33 cellular contexts compared by ENCODE assay signal in genomic region chr1:157288006-157288405, GRCh38.
"Had no signal": no experiment of that assay in that cellular context is flagged by ENCODE, and none has a peak within 500 bp of the region (broad histone marks: within the 10 kb centered on the region; RNA-seq: fewer than 3 reads in every experiment).

No MANE protein-coding gene starts in this region.

- H3K4me1 Mint-ChIP-seq: activated CD4-positive, alpha-beta T cell treated with anti-CD3 and anti-CD28 coated beads for 36 hours; activated CD4-positive, alpha-beta T cell treated with anti-CD3 and anti-CD28 coated beads, Interleukin-2, amount 10 ng/mL, durations not matched to agents 24 days and 14 days; activated naive CD4-positive, alpha-beta T cell treated with anti-CD3 and anti-CD28 coated beads, Interleukin-2, amount 10 ng/mL, durations not matched to agents 7 days and 5 days; activated naive CD8-positive, alpha-beta T cell treated with anti-CD3 and anti-CD28 coated beads, Interleukin-2, amount 10 ng/mL, durations not matched to agents 7 days and 5 days; brain had no signal

- H3K4me3 Mint-ChIP-seq: activated B cell treated with CpG ODN at 0.5 μM for 24 hours; activated CD4-positive, alpha-beta memory T cell treated with anti-CD3 and anti-CD28 coated beads for 36 hours; activated CD4-positive, alpha-beta T cell treated with anti-CD3 and anti-CD28 coated beads for 36 hours; activated CD4-positive, alpha-beta T cell treated with anti-CD3 and anti-CD28 coated beads, Interleukin-2, amount 10 ng/mL, durations not matched to agents 24 days and 14 days; activated CD8-positive, alpha-beta T cell treated with anti-CD3 and anti-CD28 coated beads, Interleukin-2, amount 10 ng/mL, durations not matched to agents 7 days and 5 days; activated naive CD4-positive, alpha-beta T cell treated with anti-CD3 and anti-CD28 coated beads, Interleukin-2, amount 10 ng/mL, durations not matched to agents 7 days and 5 days; activated naive CD8-positive, alpha-beta T cell treated with anti-CD3 and anti-CD28 coated beads, Interleukin-2, amount 10 ng/mL, durations not matched to agents 7 days and 5 days; activated T-cell treated with anti-CD3 and anti-CD28 coated beads, Interleukin-2, amount 50 U/mL, for 24 hours; activated T-cell treated with anti-CD3 and anti-CD28 coated beads, Interleukin-2, amount 50 U/mL, for 72 hours; brain; T-helper 17 cell; T-helper 2 cell treated with Interferon-gamma antibody and Interleukin-4, amounts not matched to agents 5 μg/mL and 100 μg/mL, for 36 hours had no signal

- ATAC-seq: activated CD4-positive, alpha-beta T cell treated with anti-CD3 and anti-CD28 coated beads for 36 hours; activated CD8-positive, alpha-beta T cell treated with anti-CD3 and anti-CD28 coated beads, Interleukin-2, amount 10 ng/mL, durations not matched to agents 7 days and 5 days; activated naive CD4-positive, alpha-beta T cell treated with anti-CD3 and anti-CD28 coated beads, Interleukin-2, amount 50 U/mL, for 72 hours; activated T-cell treated with anti-CD3 and anti-CD28 coated beads, Interleukin-2, amount 50 U/mL, for 72 hours; esophagus mucosa; foreskin keratinocyte; gastrocnemius medialis; heart left ventricle; T-helper 17 cell had no signal

- H3K4me1 ChIP-seq: ascending aorta, breast epithelium, foreskin keratinocyte, gastrocnemius medialis, heart left ventricle had no signal

- H3K9me3 Mint-ChIP-seq: activated B cell treated with CpG ODN at 0.5 μM for 24 hours; activated CD4-positive, alpha-beta memory T cell treated with anti-CD3 and anti-CD28 coated beads for 36 hours; activated CD4-positive, alpha-beta T cell treated with anti-CD3 and anti-CD28 coated beads, Interleukin-2, amount 10 ng/mL, durations not matched to agents 24 days and 14 days; activated naive CD4-positive, alpha-beta T cell treated with anti-CD3 and anti-CD28 coated beads, Interleukin-2, amount 10 ng/mL, durations not matched to agents 7 days and 5 days; activated naive CD4-positive, alpha-beta T cell treated with anti-CD3 and anti-CD28 coated beads, Interleukin-2, amount 50 U/mL, for 72 hours; activated naive CD8-positive, alpha-beta T cell treated with anti-CD3 and anti-CD28 coated beads, Interleukin-2, amount 10 ng/mL, durations not matched to agents 7 days and 5 days; activated T-cell treated with anti-CD3 and anti-CD28 coated beads, Interleukin-2, amount 50 U/mL, for 24 hours; activated T-cell treated with anti-CD3 and anti-CD28 coated beads, Interleukin-2, amount 50 U/mL, for 72 hours; brain; T-helper 2 cell treated with Interferon-gamma antibody and Interleukin-4, amounts not matched to agents 5 μg/mL and 100 μg/mL, for 36 hours had no signal

- H3K27ac Mint-ChIP-seq: activated B cell treated with CpG ODN at 0.5 μM for 24 hours; activated CD4-positive, alpha-beta memory T cell treated with anti-CD3 and anti-CD28 coated beads for 36 hours; activated CD4-positive, alpha-beta T cell treated with anti-CD3 and anti-CD28 coated beads for 36 hours; activated CD4-positive, alpha-beta T cell treated with anti-CD3 and anti-CD28 coated beads, Interleukin-2, amount 10 ng/mL, durations not matched to agents 24 days and 14 days; activated CD8-positive, alpha-beta T cell treated with anti-CD3 and anti-CD28 coated beads, Interleukin-2, amount 10 ng/mL, durations not matched to agents 7 days and 5 days; activated naive CD4-positive, alpha-beta T cell treated with anti-CD3 and anti-CD28 coated beads, Interleukin-2, amount 10 ng/mL, durations not matched to agents 7 days and 5 days; activated naive CD4-positive, alpha-beta T cell treated with anti-CD3 and anti-CD28 coated beads, Interleukin-2, amount 50 U/mL, for 72 hours; activated naive CD8-positive, alpha-beta T cell treated with anti-CD3 and anti-CD28 coated beads, Interleukin-2, amount 10 ng/mL, durations not matched to agents 7 days and 5 days; activated T-cell treated with anti-CD3 and anti-CD28 coated beads, Interleukin-2, amount 50 U/mL, for 24 hours; activated T-cell treated with anti-CD3 and anti-CD28 coated beads, Interleukin-2, amount 50 U/mL, for 72 hours; brain; T-helper 17 cell; T-helper 2 cell treated with Interferon-gamma antibody and Interleukin-4, amounts not matched to agents 5 μg/mL and 100 μg/mL, for 36 hours had no signal

- H3K27ac ChIP-seq: ascending aorta, breast epithelium, cardiac muscle cell, foreskin keratinocyte, gastrocnemius medialis, heart left ventricle, WERI-Rb-1 had no signal

- H3K36me3 Mint-ChIP-seq: activated CD4-positive, alpha-beta memory T cell treated with anti-CD3 and anti-CD28 coated beads for 36 hours; activated naive CD4-positive, alpha-beta T cell treated with anti-CD3 and anti-CD28 coated beads, Interleukin-2, amount 10 ng/mL, durations not matched to agents 7 days and 5 days; activated naive CD4-positive, alpha-beta T cell treated with anti-CD3 and anti-CD28 coated beads, Interleukin-2, amount 50 U/mL, for 72 hours; activated naive CD8-positive, alpha-beta T cell treated with anti-CD3 and anti-CD28 coated beads, Interleukin-2, amount 10 ng/mL, durations not matched to agents 7 days and 5 days; brain had no signal

- DNase-seq: activated B cell treated with CpG ODN at 0.5 μM for 24 hours; activated CD4-positive, alpha-beta memory T cell treated with anti-CD3 and anti-CD28 coated beads for 36 hours; activated CD4-positive, alpha-beta T cell treated with anti-CD3 and anti-CD28 coated beads for 36 hours; activated CD4-positive, alpha-beta T cell treated with anti-CD3 and anti-CD28 coated beads, Interleukin-2, amount 10 ng/mL, durations not matched to agents 24 days and 14 days; activated CD4-positive, CD25-positive, alpha-beta regulatory T cell treated with anti-CD3 and anti-CD28 coated beads, Interleukin-2, amount 50 U/mL, for 72 hours; activated CD8-positive, alpha-beta memory T cell treated with anti-CD3 and anti-CD28 coated beads, Interleukin-2, amount 50 U/mL, for 48 hours; activated CD8-positive, alpha-beta T cell treated with anti-CD3 and anti-CD28 coated beads, Interleukin-2, amount 10 ng/mL, durations not matched to agents 7 days and 5 days; activated gamma-delta T cell; activated naive CD4-positive, alpha-beta T cell; activated naive CD4-positive, alpha-beta T cell treated with anti-CD3 and anti-CD28 coated beads, Interleukin-2, amount 10 ng/mL, durations not matched to agents 7 days and 5 days; activated naive CD8-positive, alpha-beta T cell treated with anti-CD3 and anti-CD28 coated beads, Interleukin-2, amount 10 ng/mL, durations not matched to agents 7 days and 5 days; activated T-cell treated with anti-CD3 and anti-CD28 coated beads for 4 hours; activated T-cell treated with anti-CD3 and anti-CD28 coated beads, Interleukin-2, amount 50 U/mL, for 24 hours; activated T-cell treated with anti-CD3 and anti-CD28 coated beads, Interleukin-2, amount 50 U/mL, for 72 hours; central memory CD4-positive, alpha-beta T cell; cortex of kidney; dermis blood vessel endothelial cell; effector CD8-positive, alpha-beta T cell; foreskin keratinocyte; gastrocnemius medialis; glutamatergic neuron; heart left ventricle; hypothalamus; T-helper 17 cell; T1000; WERI-Rb-1 had no signal

- H3K9me3 ChIP-seq: ascending aorta, breast epithelium, gastrocnemius medialis, heart left ventricle had no signal

- H3K27me3 ChIP-seq: ascending aorta, breast epithelium, cardiac muscle cell, foreskin keratinocyte, gastrocnemius medialis had no signal
